In genomic region chr19:4088975-4089374, GRCh38 we compare ENCODE assay signal across 9 cellular contexts. TPM values are rescaled to one million over a fixed set of nuclear protein-coding genes. Genes with fewer than 3 reads are reported as not detected.
DNase-seq lines count a peak whose midpoint lies in the region; ATAC-seq, FAIRE-seq and TF ChIP-seq lines count a peak whose summit lies in the region.
"Had no signal": no experiment of that assay in that cellular context is flagged by ENCODE, and none has a peak within 500 bp of the region (broad histone marks: within the 10 kb centered on the region; RNA-seq: fewer than 3 reads in every experiment).

No MANE protein-coding gene starts in this region.

- DNase-seq in MV-4-11 (lab: John Stamatoyannopoulos, UW) (peak; percentile 87), GM12878 (ENCODE audit: low read depth, low spot score) (no peak), NCI-H1694 treated with DMSO at 0.1 percent for 48 hours (lab: John Stamatoyannopoulos, UW) (no peak), kidney glomerular epithelial cell (lab: John Stamatoyannopoulos, UW) (no peak)
- DNase-seq in stimulated activated naive CD8-positive, alpha-beta T cell treated with anti-CD3 and anti-CD28 coated beads, Interleukin-15, Interleukin-2, amounts not matched to agents 100 U/mL and 50 U/mL, for 24 hours, result peak; percentile 50

- no peak overlapping the region for H3K4me3 ChIP-seq in GM12878

- H3K4me2 ChIP-seq in GM12878 (ENCODE audit: control insufficient read depth, insufficient read depth), result 0 out of 2 replicates have a peak overlapping the region, but pooled peaks have one; percentile 31

- peak overlapping the region; percentile 58; the same call in 1 of the 2 replicates for H3K9ac ChIP-seq in GM12878 (ENCODE audit: control insufficient read depth, insufficient read depth, low read length)
- H3K9ac ChIP-seq: parathyroid adenoma had no signal

- SMC1A ChIA-PET in GM12878 (lab: Charles Lee; ENCODE audit: uncharacterized antibody, unreplicated experiment), result no interaction called here

- in situ Hi-C loops in GM12878 (cut with MboI), result no loop called here

- no peaks in the 10 kb centered on the region for H3K79me2 ChIP-seq in GM12878 (ENCODE audit: control insufficient read depth, insufficient read depth, low read length)
- H3K79me2 ChIP-seq: parathyroid adenoma had no signal

- FAIRE-seq in GM12878 (lab: Jason Lieb, UNC), result no peak
- FAIRE-seq: frontal cortex had no signal

- CTCF ChIA-PET in GM12878 (lab: Yijun Ruan, JAX), result interaction anchor here (1.3 kb wide), 1 partner anchor 119 kb away, joined by 3 read pairs; no protein-coding TSS in a partner anchor

- H3K9me3 ChIP-seq in GM12878 (replicated peaks; ENCODE audit: control insufficient read depth, insufficient read depth, low read length), result no peaks in the 10 kb centered on the region

- TF ChIP-seq RAD21 in GM12878 (IDR thresholded peaks at IDR 0.05; ENCODE audit: insufficient read depth, low read depth, low read length), result no peak

- no peaks in the 10 kb centered on the region; a peak in 2 of 4 replicates for H3K36me3 ChIP-seq in GM12878 (ENCODE audit: control insufficient read depth in 2 of 2, insufficient read depth in 2 of 2, low read length in 1 of 2)

- H2AFZ ChIP-seq in GM12878 (ENCODE audit: control insufficient read depth, low read depth, low read length), result peak overlapping the region; percentile 44
- H2AFZ ChIP-seq: parathyroid adenoma had no signal

- POLR2A ChIA-PET in GM12878 (lab: Charles Lee), result interaction anchor here (0.6 kb wide), 1 partner anchor 279 kb away, joined by 4 read pairs; no protein-coding TSS in a partner anchor

- TF ChIP-seq EP300 in GM12878 (IDR thresholded peaks at IDR 0.05; ENCODE audit: borderline replicate concordance in 1 of 2, control insufficient read depth in 1 of 2, low read depth in 2 of 2, low read length in 2 of 2), result no peak

- H3K27ac ChIP-seq in GM12878 (ENCODE audit: control insufficient read depth, insufficient read depth), result peak overlapping the region; percentile 27
- H3K27ac ChIP-seq: parathyroid adenoma had no signal

- intact Hi-C loops in GM12878 (cut with micrococcal nuclease; ENCODE audit: unreplicated experiment), result no loop called here

- H3K27me3 ChIP-seq in GM12878 (replicated peaks in 1 of 2; ENCODE audit: control insufficient read depth in 2 of 2, insufficient read depth in 2 of 2, low read length in 1 of 2), result no peaks in the 10 kb centered on the region

- TF ChIP-seq POLR2A in GM12878 (IDR thresholded peaks at IDR 0.05; ENCODE audit: low read depth, low read length), result no peak

- BruUV-seq in GM12878 (replicated peaks; lab: Mats Ljungman, UMichigan), result no TSS peak

- ATAC-seq in GM21723 (IDR thresholded peaks at IDR 0.05; ENCODE audit: unreplicated experiment), result peak; percentile 25
- ATAC-seq in GM12878, result no peak
- peak; percentile 61 for ATAC-seq in stimulated activated naive CD8-positive, alpha-beta T cell treated with anti-CD3 and anti-CD28 coated beads, Interleukin-15, Interleukin-2, amounts not matched to agents 100 U/mL and 50 U/mL, for 24 hours
- ATAC-seq in GM19397 (IDR thresholded peaks at IDR 0.05; ENCODE audit: unreplicated experiment), result no peak

- RAD21 ChIA-PET in GM12878 (lab: Charles Lee; ENCODE audit: unreplicated experiment), result interaction anchor here (1.0 kb wide), 1 partner anchor 20 kb away, joined by 3 read pairs; no protein-coding TSS in a partner anchor

- no peak for TF ChIP-seq CTCF in GM12878 (IDR thresholded peaks at IDR 0.05 in 2 of 3, conservative IDR thresholded peaks at IDR 0.05 in 1 of 3; ENCODE audit: control insufficient read depth in 2 of 3, extremely low read depth in 1 of 3, insufficient read depth in 1 of 3, low read depth in 3 of 3, low read length in 3 of 3)

- peaks cover 14% of the 10 kb centered on the region for H3K4me1 ChIP-seq in GM12878 (ENCODE audit: control insufficient read depth, insufficient read depth, low read length)
- H3K4me1 ChIP-seq: parathyroid adenoma had no signal

- 88% methylated on average over 2 of the region's 2 CpGs for WGBS in GM12878 (ENCODE audit: insufficient coverage, insufficient replicate concordance, low lambda C conversion rate, missing lambda C conversion rate)

- no peaks in the 10 kb centered on the region for H4K20me1 ChIP-seq in GM12878 (ENCODE audit: control insufficient read depth, insufficient read depth)

TF ChIP-seq in GM12878, 131 proteins besides CTCF, POLR2A, EP300 and RAD21 (continues in another document):
- TF ChIP-seq CREB1 (IDR thresholded peaks at IDR 0.05; ENCODE audit: low read depth) (no peak), HCFC1 (IDR thresholded peaks at IDR 0.05; ENCODE audit: low read length) (no peak), NR2C1 (IDR thresholded peaks at IDR 0.05) (no peak), ZNF687 (IDR thresholded peaks at IDR 0.05) (no peak)

RNA-seq across cellular contexts. Expression of gene ZBTB7A, which starts 22.3 kb away (rescaled TPM):
- total RNA-seq in GM12878 (2013; cell fraction: nucleolus; rRNA removed), result 20.9 and 24.8 TPM in 2 replicates
- 10.6 and 15.9 TPM in 2 replicates for total RNA-seq in GM12878 (2014; rRNA removed)
- 3.2 TPM in 2 replicates for total RNA-seq in GM12878 (2014; rRNA removed; fragmentation: Illumina TruSeq; extraction: Trizol)
- total RNA-seq in GM12878 (2021), result 40.0 and 42.4 TPM in 2 replicates
- 2.2 TPM for polyA plus RNA-seq in GM12878 (2011; ENCODE audit: low read depth)
- polyA plus RNA-seq in GM12878 (2011; rRNA removed), result 0.84 and 2.5 TPM in 2 replicates
- 4.5 and 7.6 TPM in 2 replicates for polyA plus RNA-seq in GM12878 (2011; cell fraction: cytosol; rRNA removed)
- 12.8 and 18.3 TPM in 2 replicates for polyA plus RNA-seq in GM12878 (2011; cell fraction: nucleus; rRNA removed)
- polyA plus RNA-seq in GM12878 (2012), result 14.1 and 15.9 TPM in 2 replicates
- polyA plus RNA-seq in GM12878 (2014; fragmentation: Illumina TruSeq; extraction: Trizol), result 4.1 and 5.9 TPM in 2 replicates
- under 1 TPM; 0.26 to 0.73 TPM for polyA plus RNA-seq in GM12878 (2014; fragmentation: Nextera tagmentation; extraction: Ambion mirVana)
- 16.2 and 22.2 TPM in 2 replicates for polyA plus RNA-seq in GM12878 (2014; rRNA removed)
- polyA plus RNA-seq in GM12878 (2016; fragmentation: Nextera tagmentation; extraction: Ambion mirVana), result 10 to 100 TPM in 1 of 2 experiments, 1 to 10 TPM in 1; 2.0 to 10.1 TPM
- 3.6 and 6.5 TPM in 2 replicates for polyA minus RNA-seq in GM12878 (2011; rRNA and poly(A)+ RNA removed)
- polyA minus RNA-seq in GM12878 (2011; cell fraction: cytosol; rRNA and poly(A)+ RNA removed), result 12.4 and 12.8 TPM in 2 replicates
- polyA minus RNA-seq in GM12878 (2011; cell fraction: nucleus; rRNA and poly(A)+ RNA removed), result 3.6 and 4.7 TPM in 2 replicates

RNA-seq across cellular contexts. Expression of gene MAP2K2, which starts 34.9 kb away (rescaled TPM):
- 58.9 and 63.2 TPM in 2 replicates for total RNA-seq in GM12878 (2013; cell fraction: nucleolus; rRNA removed)
- total RNA-seq in GM12878 (2014; rRNA removed) (178 and 210 TPM in 2 replicates), GM12878 (2014; rRNA removed; fragmentation: Illumina TruSeq; extraction: Trizol) (72.1 and 92.8 TPM in 2 replicates), GM12878 (2021) (182 and 184 TPM in 2 replicates)
- polyA plus RNA-seq in GM12878 (2011; ENCODE audit: low read depth), result 78.5 TPM
- polyA plus RNA-seq in GM12878 (2011; rRNA removed) (31.6 and 68.3 TPM in 2 replicates), GM12878 (2014; fragmentation: Illumina TruSeq; extraction: Trizol) (13.0 and 38.8 TPM in 2 replicates), GM12878 (2014; fragmentation: Nextera tagmentation; extraction: Ambion mirVana) (1 to 10 TPM in 1 of 2 experiments, under 1 TPM in 1; 1.00 to 6.8 TPM), GM12878 (2014; rRNA removed) (144 and 166 TPM in 2 replicates), GM12878 (2016; fragmentation: Nextera tagmentation; extraction: Ambion mirVana) (10 to 100 TPM; 33.4 to 33.7 TPM)
- polyA plus RNA-seq in GM12878 (2011; cell fraction: cytosol; rRNA removed), result 109 and 144 TPM in 2 replicates
- polyA plus RNA-seq in GM12878 (2011; cell fraction: nucleus; rRNA removed), result 127 and 159 TPM in 2 replicates
- polyA plus RNA-seq in GM12878 (2012), result 133 and 176 TPM in 2 replicates
- 32.9 and 84.0 TPM in 2 replicates for polyA minus RNA-seq in GM12878 (2011; rRNA and poly(A)+ RNA removed)
- polyA minus RNA-seq in GM12878 (2011; cell fraction: cytosol; rRNA and poly(A)+ RNA removed), result 64.1 and 69.3 TPM in 2 replicates
- polyA minus RNA-seq in GM12878 (2011; cell fraction: nucleus; rRNA and poly(A)+ RNA removed), result 27.6 and 40.2 TPM in 2 replicates

Comparison
In these comparisons a context has a peak if more than half of its experiments do, and no peak if none do; other contexts are left out.
1. ATAC-seq: peak in GM21723 (single experiment) and stimulated activated naive CD8-positive, alpha-beta T cell treated with anti-CD3 and anti-CD28 coated beads, Interleukin-15, Interleukin-2, amounts not matched to agents 100 U/mL and 50 U/mL, for 24 hours (single experiment); none in GM12878 (single experiment) and GM19397 (single experiment).
2. DNase-seq: peak in MV-4-11 (single experiment) and stimulated activated naive CD8-positive, alpha-beta T cell treated with anti-CD3 and anti-CD28 coated beads, Interleukin-15, Interleukin-2, amounts not matched to agents 100 U/mL and 50 U/mL, for 24 hours (single experiment); none in GM12878 (single experiment), NCI-H1694 treated with DMSO at 0.1 percent for 48 hours (single experiment) and kidney glomerular epithelial cell (single experiment).